In the genomic region with DNA sequence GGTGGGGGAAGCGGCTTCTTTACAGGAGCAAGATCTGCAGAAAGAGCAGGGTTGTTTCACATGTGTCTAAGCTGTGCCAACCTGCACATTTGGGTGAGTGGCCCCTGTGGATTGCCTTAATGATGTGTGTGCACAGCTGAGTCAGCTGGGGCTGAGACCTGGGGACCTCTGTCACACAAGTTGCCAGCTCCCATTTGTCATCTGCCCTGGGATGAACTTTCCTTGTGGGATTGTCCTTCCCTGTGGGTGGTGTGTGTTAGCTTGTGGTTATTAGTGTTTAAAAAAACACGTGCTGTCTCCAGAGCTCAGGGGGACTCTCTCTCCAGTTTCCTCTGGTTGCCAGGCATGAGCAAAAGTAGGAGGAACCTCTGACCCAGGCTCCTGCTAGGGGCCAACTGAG, we compare ENCODE assay signal across 17 cellular contexts.
"Had no signal": no experiment of that assay in that cellular context is flagged by ENCODE, and none has a peak within 500 bp of the region (broad histone marks: within the 10 kb centered on the region; RNA-seq: fewer than 3 reads in every experiment).

No MANE protein-coding gene starts in this region.

- DNase-seq: effector memory CD8-positive, alpha-beta T cell; esophagus squamous epithelium; foreskin fibroblast; glutamatergic neuron; mesendoderm; naive B cell; occipital lobe; pancreas; stimulated activated CD4-positive, alpha-beta T cell treated with anti-CD3 and anti-CD28 coated beads, Interleukin-2, amount 100 ng/mL, for 24 hours; stimulated activated CD4-positive, alpha-beta T cell treated with anti-CD3 and anti-CD28 coated beads, Interleukin-4, amount 100 ng/mL, for 4 hours; stimulated activated naive B cell treated with anti-CD40 and anti-IgM and Interleukin-4, amounts not matched to agents 10 μg/mL and 1 μg/mL and 100 μg/mL, for 72 hours; stimulated activated naive CD8-positive, alpha-beta T cell treated with anti-CD3 and anti-CD28 coated beads, Interleukin-15, amount 100 ng/mL, for 72 hours; testis had no signal

- H3K36me3 Mint-ChIP-seq: naive B cell; stimulated activated naive B cell treated with anti-CD40 and anti-IgM and Interleukin-4, amounts not matched to agents 10 μg/mL and 1 μg/mL and 100 μg/mL, for 72 hours had no signal

- H3K4me1 Mint-ChIP-seq: naive B cell; nephron; stimulated activated naive B cell treated with anti-CD40 and anti-IgM and Interleukin-4, amounts not matched to agents 10 μg/mL and 1 μg/mL and 100 μg/mL, for 72 hours; stimulated activated naive CD8-positive, alpha-beta T cell treated with anti-CD3 and anti-CD28 coated beads, Interleukin-15, amount 100 ng/mL, for 72 hours had no signal

- H3K9me3 Mint-ChIP-seq: effector memory CD8-positive, alpha-beta T cell; nephron; stimulated activated naive B cell treated with anti-CD40 and anti-IgM and Interleukin-4, amounts not matched to agents 10 μg/mL and 1 μg/mL and 100 μg/mL, for 72 hours; stimulated activated naive CD8-positive, alpha-beta T cell treated with anti-CD3 and anti-CD28 coated beads, Interleukin-15, amount 100 ng/mL, for 72 hours had no signal

- ATAC-seq: effector memory CD8-positive, alpha-beta T cell; gastroesophageal sphincter; pancreas; sciatic nerve; stimulated activated naive B cell treated with anti-CD40 and anti-IgM and Interleukin-4, amounts not matched to agents 10 μg/mL and 1 μg/mL and 100 μg/mL, for 72 hours; stimulated activated naive CD8-positive, alpha-beta T cell treated with anti-CD3 and anti-CD28 coated beads, Interleukin-15, amount 100 ng/mL, for 72 hours had no signal

- H3K4me3 Mint-ChIP-seq: effector memory CD8-positive, alpha-beta T cell; naive B cell; nephron; stimulated activated naive B cell treated with anti-CD40 and anti-IgM and Interleukin-4, amounts not matched to agents 10 μg/mL and 1 μg/mL and 100 μg/mL, for 72 hours; stimulated activated naive CD8-positive, alpha-beta T cell treated with anti-CD3 and anti-CD28 coated beads, Interleukin-15, amount 100 ng/mL, for 72 hours had no signal

- H3K27ac Mint-ChIP-seq: effector memory CD8-positive, alpha-beta T cell; naive B cell; nephron; progenitor cell of endocrine pancreas; stimulated activated naive B cell treated with anti-CD40 and anti-IgM and Interleukin-4, amounts not matched to agents 10 μg/mL and 1 μg/mL and 100 μg/mL, for 72 hours; stimulated activated naive CD8-positive, alpha-beta T cell treated with anti-CD3 and anti-CD28 coated beads, Interleukin-15, amount 100 ng/mL, for 72 hours had no signal
